ENCODE assay signal across 8 cellular contexts in genomic region chr4:2262145-2262943, GRCh38. TPM values are rescaled to one million over a fixed set of nuclear protein-coding genes. Genes with fewer than 3 reads are reported as not detected.
A peak's percentile ranks its signal among the peaks of the same experiment; 100 is the strongest.
DNase-seq lines count a peak whose midpoint lies in the region; ATAC-seq and TF ChIP-seq lines count a peak whose summit lies in the region.

No MANE protein-coding gene starts in this region.

- TF ChIP-seq CTCF in nephron (IDR thresholded peaks at IDR 0.05; ENCODE audit: unreplicated experiment in 3 of 3), result no peak

- DNase-seq in G401 (ENCODE audit: low spot score) (peak; percentile 100), HAP-1 (ENCODE audit: low spot score in 2 of 2) (peak; percentile 98 to 99), MG63 (peak; percentile 99), SHP77 (lab: John Stamatoyannopoulos, UW) (peak; percentile 89 to 94), activated gamma-delta T cell (lab: John Stamatoyannopoulos, UW) (peak; percentile 99), fibroblast of the conjunctiva (ENCODE audit: low read depth) (peak; percentile 99)
- DNase-seq in stimulated activated naive CD8-positive, alpha-beta T cell treated with anti-CD3 and anti-CD28 coated beads, Interleukin-15, Interleukin-2, amounts not matched to agents 100 U/mL and 50 U/mL, for 24 hours, result peak; percentile 96

- H3K4me1 Mint-ChIP-seq in nephron, result peaks cover 11% of the 10 kb centered on the region

- no peaks in the 10 kb centered on the region for H3K9me3 Mint-ChIP-seq in nephron

- ATAC-seq in stimulated activated naive CD8-positive, alpha-beta T cell treated with anti-CD3 and anti-CD28 coated beads, Interleukin-15, Interleukin-2, amounts not matched to agents 100 U/mL and 50 U/mL, for 24 hours, result peak; percentile 96

- H3K27ac Mint-ChIP-seq in nephron, result peak overlapping the region in 2 of 3 experiments; percentile 62 to 85

- H3K27me3 Mint-ChIP-seq in nephron (ENCODE audit: low read depth), result no peaks in the 10 kb centered on the region

- H3K9me3 ChIP-seq in HAP-1, result no peaks in the 10 kb centered on the region
- H3K9me3 ChIP-seq in MG63, result no peaks in the 10 kb centered on the region

- no peaks in the 10 kb centered on the region for H3K27me3 ChIP-seq in HAP-1 (ENCODE audit: low read depth)
- H3K27me3 ChIP-seq in MG63, result no peaks in the 10 kb centered on the region

- H3K36me3 ChIP-seq in HAP-1 (replicated peaks), result no peaks in the 10 kb centered on the region
- H3K36me3 ChIP-seq in MG63, result no peaks in the 10 kb centered on the region

- H3K4me3 ChIP-seq in HAP-1 (peak overlapping the region; percentile 46), MG63 (peak overlapping the region; percentile 66)

- H3K36me3 Mint-ChIP-seq in nephron (ENCODE audit: low read depth), result no peaks in the 10 kb centered on the region

- in situ Hi-C loops in G401 (cut with HindIII; ENCODE audit: low sequenced_read_pairs), result no loop called here
- in situ Hi-C loops in HAP-1 (cut with MboI; ENCODE audit: low sequenced_read_pairs), result no loop called here

- no peaks in the 10 kb centered on the region for H3K4me1 ChIP-seq in HAP-1

- peak overlapping the region; percentile 79 to 85 (median 84) for H3K4me3 Mint-ChIP-seq in nephron

RNA-seq across cellular contexts. Expression of gene MXD4, which starts 0.4 kb away (rescaled TPM):
- 53.2 and 72.2 TPM in 2 replicates for total RNA-seq in G401 (2014; rRNA removed; shearing (Covaris generic))
- total RNA-seq in MG63 (2014; rRNA removed; shearing (Covaris generic); ENCODE audit: low replicate concordance), result 25.0 and 31.4 TPM in 2 replicates

RNA-seq across cellular contexts. Expression of gene HAUS3, which starts 20.4 kb away (rescaled TPM):
- total RNA-seq in G401 (2014; rRNA removed; shearing (Covaris generic)), result 12.3 and 15.5 TPM in 2 replicates
- total RNA-seq in MG63 (2014; rRNA removed; shearing (Covaris generic); ENCODE audit: low replicate concordance), result 7.7 and 11.7 TPM in 2 replicates

RNA-seq across cellular contexts. Expression of gene POLN, which starts 20.4 kb away (rescaled TPM):
- 0.17 and 0.49 TPM in 2 replicates for total RNA-seq in G401 (2014; rRNA removed; shearing (Covaris generic))
- total RNA-seq in MG63 (2014; rRNA removed; shearing (Covaris generic); ENCODE audit: low replicate concordance), result not detected in 2 replicates

Comparison
In these comparisons a context has a peak if more than half of its experiments do, and no peak if none do; other contexts are left out.
1. Peak in every context shown above with its lines: DNase-seq, ATAC-seq and H3K4me3 ChIP-seq.